Comparison of ENCODE assay signal across 14 cellular contexts in genomic region chr4:56389558-56389957, GRCh38. TPM values are rescaled to one million over a fixed set of nuclear protein-coding genes. Genes with fewer than 3 reads are reported as not detected.
DNase-seq lines count a peak whose midpoint lies in the region; ATAC-seq and TF ChIP-seq lines count a peak whose summit lies in the region.
"Had no signal": no experiment of that assay in that cellular context is flagged by ENCODE, and none has a peak within 500 bp of the region (broad histone marks: within the 10 kb centered on the region; RNA-seq: fewer than 3 reads in every experiment).

No MANE protein-coding gene starts in this region.

- H3K4me1 Mint-ChIP-seq in CD8-positive, alpha-beta T cell (ENCODE audit: low read depth) = peaks cover 43% of the 10 kb centered on the region
- H3K4me1 Mint-ChIP-seq in WTC11 (peaks cover 25% of the 10 kb centered on the region), memory B cell (peaks cover 19% of the 10 kb centered on the region)

- TF ChIP-seq CTCF in CD8-positive, alpha-beta T cell (IDR thresholded peaks at IDR 0.05) = no peak
- no peak for TF ChIP-seq CTCF in GM12865 (IDR thresholded peaks at IDR 0.05; ENCODE audit: insufficient read depth, low read depth, low read length, missing control alignments)
- TF ChIP-seq CTCF in WTC11 (IDR thresholded peaks at IDR 0.05) = no peak
- no peak for TF ChIP-seq CTCF in brain microvascular endothelial cell (IDR thresholded peaks at IDR 0.05; ENCODE audit: low read depth, low read length, missing control alignments)

- ATAC-seq in CD8-positive, alpha-beta T cell = no peak
- ATAC-seq in WTC11 (no peak), memory B cell (ENCODE audit: low read depth) (no peak), right cardiac atrium (no peak)

- no peaks in the 10 kb centered on the region for H3K27me3 Mint-ChIP-seq in CD8-positive, alpha-beta T cell (ENCODE audit: low read depth)
- H3K27me3 Mint-ChIP-seq in WTC11 (ENCODE audit: low read depth) (no peaks in the 10 kb centered on the region; the same call in 1 of the 2 replicates), memory B cell (no peaks in the 10 kb centered on the region)

- CTCF ChIA-PET in CD8-positive, alpha-beta T cell (lab: Charles Lee) = no interaction called here
- CTCF ChIA-PET in WTC11 (lab: Charles Lee) = no interaction called here

- peaks cover 21% of the 10 kb centered on the region for H3K36me3 Mint-ChIP-seq in CD8-positive, alpha-beta T cell
- H3K36me3 Mint-ChIP-seq in WTC11 (0 out of 2 replicates have a peak, but pooled peaks cover 4% of the 10 kb centered on the region), memory B cell (peaks cover 3% of the 10 kb centered on the region)

- H3K4me1 ChIP-seq in CD8-positive, alpha-beta T cell (ENCODE audit: insufficient read depth, low read length) = peaks cover 21% of the 10 kb centered on the region
- peaks cover 2% of the 10 kb centered on the region for H3K4me1 ChIP-seq in right cardiac atrium (ENCODE audit: control insufficient read depth, insufficient read depth, low read length)

- no peaks in the 10 kb centered on the region for H3K36me3 ChIP-seq in CD8-positive, alpha-beta T cell (ENCODE audit: insufficient read depth, low read length)
- no peaks in the 10 kb centered on the region for H3K36me3 ChIP-seq in brain microvascular endothelial cell (replicated peaks)
- H3K36me3 ChIP-seq: cardiac muscle cell, left ventricle myocardium inferior, sigmoid colon had no signal

- intact Hi-C loops in CD8-positive, alpha-beta T cell (cut with DNase I, micrococcal nuclease) = loop anchor here (1.0 to 10.0 kb wide), 8 partner anchors 78 to 1447 kb away; partner anchors contain the start of genes CEP135 (in 1 of the 2), CLOCK (in 1 of the 2), EXOC1 (in 1 of the 2) and REST (in 1 of the 2)
- intact Hi-C loops in right cardiac atrium (cut with DNase I) = no loop called here

- no peak overlapping the region for H3K4me3 ChIP-seq in CD8-positive, alpha-beta T cell (ENCODE audit: low read depth, low read length)
- H3K4me3 ChIP-seq in GM12865 (ENCODE audit: low read depth, low read length) (no peak overlapping the region), brain microvascular endothelial cell (ENCODE audit: low read depth, low read length) (no peak overlapping the region), right cardiac atrium (ENCODE audit: low read length) (no peak overlapping the region)
- H3K4me3 ChIP-seq: cardiac muscle cell, sigmoid colon had no signal

- in situ Hi-C loops in brain microvascular endothelial cell (cut with HindIII; ENCODE audit: low pct_ligation_motif_present, low sequenced_read_pairs) = no loop called here

- peak overlapping the region; percentile 33 for H3K4me3 Mint-ChIP-seq in CD8-positive, alpha-beta T cell
- H3K4me3 Mint-ChIP-seq in WTC11 (peak overlapping the region; percentile 88; the same call in 1 of the 2 replicates), memory B cell (no peak overlapping the region)

- 49% methylated on average over 1 of the region's 1 CpG for WGBS in right cardiac atrium

- DNase-seq in CD8-positive, alpha-beta T cell = no peak
- peak; percentile 9 for DNase-seq in GM12865 (ENCODE audit: low read depth)
- no peak for DNase-seq in WTC11 (ENCODE audit: low spot score)
- DNase-seq in memory B cell (ENCODE audit: low spot score in 2 of 2) = no peak
- no peak for DNase-seq in brain microvascular endothelial cell
- DNase-seq in right cardiac atrium = no peak
- DNase-seq in stimulated activated naive CD4-positive, alpha-beta T cell (lab: John Stamatoyannopoulos, UW) = no peak
- DNase-seq: activated CD4-positive, CD25-positive, alpha-beta regulatory T cell treated with anti-CD3 and anti-CD28 coated beads, Interleukin-2, amount 50 U/mL, for 72 hours; activated effector memory CD4-positive, alpha-beta T cell treated with Interleukin-2 at 50 U/mL for 16 hours; left ventricle myocardium inferior; sigmoid colon had no signal

- no peaks in the 10 kb centered on the region for H3K9me3 Mint-ChIP-seq in CD8-positive, alpha-beta T cell
- H3K9me3 Mint-ChIP-seq in WTC11 = no peaks in the 10 kb centered on the region
- H3K9me3 Mint-ChIP-seq in memory B cell = no peaks in the 10 kb centered on the region

- no peaks in the 10 kb centered on the region for H3K9me3 ChIP-seq in CD8-positive, alpha-beta T cell (ENCODE audit: low read length)
- no peaks in the 10 kb centered on the region for H3K9me3 ChIP-seq in right cardiac atrium (ENCODE audit: control insufficient read depth, low read length)
- H3K9me3 ChIP-seq: HAP-1, left ventricle myocardium inferior, sigmoid colon had no signal

- no peaks in the 10 kb centered on the region for H3K27me3 ChIP-seq in CD8-positive, alpha-beta T cell (ENCODE audit: insufficient read depth, low read length)
- no peaks in the 10 kb centered on the region for H3K27me3 ChIP-seq in brain microvascular endothelial cell (replicated peaks)
- no peaks in the 10 kb centered on the region for H3K27me3 ChIP-seq in right cardiac atrium (ENCODE audit: control insufficient read depth, insufficient read depth)
- H3K27me3 ChIP-seq: cardiac muscle cell, sigmoid colon had no signal

- H3K27ac ChIP-seq in CD8-positive, alpha-beta T cell (ENCODE audit: low read depth, low read length) = no peak overlapping the region
- H3K27ac ChIP-seq in brain microvascular endothelial cell (no peak overlapping the region), right cardiac atrium (ENCODE audit: low read length) (no peak overlapping the region)
- H3K27ac ChIP-seq: cardiac muscle cell, HL-60, left ventricle myocardium inferior had no signal

- POLR2A ChIA-PET in CD8-positive, alpha-beta T cell (lab: Charles Lee) = no interaction called here
- POLR2A ChIA-PET in WTC11 (lab: Charles Lee) = interaction anchor here (0.6 kb wide), 1 partner anchor 528 kb away, joined by 3 read pairs; no protein-coding TSS in a partner anchor

- H3K27ac Mint-ChIP-seq in CD8-positive, alpha-beta T cell = peak overlapping the region; percentile 60
- H3K27ac Mint-ChIP-seq in WTC11 (peak overlapping the region; percentile 64), memory B cell (peak overlapping the region; percentile 98)

TF ChIP-seq in WTC11, 78 proteins besides CTCF, POLR2A, EP300 and RAD21:
- TF ChIP-seq, protein P1, sequence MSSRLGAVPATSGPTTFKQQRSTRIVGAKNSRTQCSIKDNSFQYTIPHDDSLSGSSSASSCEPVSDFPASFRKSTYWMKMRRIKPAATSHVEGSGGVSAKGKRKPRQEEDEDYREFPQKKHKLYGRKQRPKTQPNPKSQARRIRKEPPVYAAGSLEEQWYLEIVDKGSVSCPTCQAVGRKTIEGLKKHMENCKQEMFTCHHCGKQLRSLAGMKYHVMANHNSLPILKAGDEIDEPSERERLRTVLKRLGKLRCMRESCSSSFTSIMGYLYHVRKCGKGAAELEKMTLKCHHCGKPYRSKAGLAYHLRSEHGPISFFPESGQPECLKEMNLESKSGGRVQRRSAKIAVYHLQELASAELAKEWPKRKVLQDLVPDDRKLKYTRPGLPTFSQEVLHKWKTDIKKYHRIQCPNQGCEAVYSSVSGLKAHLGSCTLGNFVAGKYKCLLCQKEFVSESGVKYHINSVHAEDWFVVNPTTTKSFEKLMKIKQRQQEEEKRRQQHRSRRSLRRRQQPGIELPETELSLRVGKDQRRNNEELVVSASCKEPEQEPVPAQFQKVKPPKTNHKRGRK (CRISPR knock-in tag; IDR thresholded peaks at IDR 0.05; ENCODE audit: borderline replicate concordance) = no peak
- TF ChIP-seq EMX1 (CRISPR knock-in tag; IDR thresholded peaks at IDR 0.05) (no peak), NFATC4 (CRISPR knock-in tag; IDR thresholded peaks at IDR 0.05) (no peak)
- TF ChIP-seq, protein P2, sequence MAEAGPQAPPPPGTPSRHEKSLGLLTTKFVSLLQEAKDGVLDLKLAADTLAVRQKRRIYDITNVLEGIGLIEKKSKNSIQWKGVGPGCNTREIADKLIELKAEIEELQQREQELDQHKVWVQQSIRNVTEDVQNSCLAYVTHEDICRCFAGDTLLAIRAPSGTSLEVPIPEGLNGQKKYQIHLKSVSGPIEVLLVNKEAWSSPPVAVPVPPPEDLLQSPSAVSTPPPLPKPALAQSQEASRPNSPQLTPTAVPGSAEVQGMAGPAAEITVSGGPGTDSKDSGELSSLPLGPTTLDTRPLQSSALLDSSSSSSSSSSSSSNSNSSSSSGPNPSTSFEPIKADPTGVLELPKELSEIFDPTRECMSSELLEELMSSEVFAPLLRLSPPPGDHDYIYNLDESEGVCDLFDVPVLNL (CRISPR knock-in tag; IDR thresholded peaks at IDR 0.05; ENCODE audit: borderline replicate concordance, low read depth) = no peak

RNA-seq across cellular contexts. Expression of gene AASDH, which starts 2.3 kb away (rescaled TPM):
- 1 to 10 TPM; 9.1 to 9.8 TPM for total RNA-seq in CD8-positive, alpha-beta T cell
- total RNA-seq in WTC11 (2021) = 12.6 to 15.6 TPM (median 14.6 TPM) in 3 replicates
- 1 to 10 TPM; 8.1 to 9.8 (median 8.5) TPM for total RNA-seq in right cardiac atrium
- 3.0 TPM for polyA plus RNA-seq in right cardiac atrium

RNA-seq across cellular contexts. Expression of gene PPAT, which starts 45.9 kb away (rescaled TPM):
- total RNA-seq in CD8-positive, alpha-beta T cell = 1 to 10 TPM; 6.9 to 7.0 TPM
- total RNA-seq in WTC11 (2021) (83.4 to 91.0 TPM (median 89.0 TPM) in 3 replicates), right cardiac atrium (1 to 10 TPM; 3.4 to 4.8 (median 4.4) TPM)
- 1.2 TPM for polyA plus RNA-seq in right cardiac atrium

RNA-seq across cellular contexts. Expression of gene PAICS, which starts 46.5 kb away (rescaled TPM):
- 10 to 100 TPM; 15.0 to 15.9 TPM for total RNA-seq in CD8-positive, alpha-beta T cell
- total RNA-seq in WTC11 (2021) (412 to 435 TPM (median 421 TPM) in 3 replicates), right cardiac atrium (10 to 100 TPM; 23.0 to 28.7 (median 25.5) TPM)
- polyA plus RNA-seq in right cardiac atrium = 23.9 TPM

Comparison
In these comparisons a context has a peak if more than half of its experiments do, and no peak if none do; other contexts are left out.
1. RNA of gene PPAT, which starts 45.9 kb away (total RNA-seq): 83.4 to 91.0 TPM in WTC11; 6.9 to 7.0 TPM in CD8-positive, alpha-beta T cell and 3.4 to 4.8 TPM in right cardiac atrium; every median in the first group is over 10 times any median in the second.
2. RNA of gene PAICS, which starts 46.5 kb away (total RNA-seq): 412 to 435 TPM in WTC11; 23.0 to 28.7 TPM in right cardiac atrium and 15.0 to 15.9 TPM in CD8-positive, alpha-beta T cell; every median in the first group is over 10 times any median in the second.
3. intact Hi-C loops: an anchor here in CD8-positive, alpha-beta T cell (1.0 to 10.0 kb wide); none called in right cardiac atrium.
4. Peak in every context shown above with its lines, with median percentiles within 50 percentile points of each other: H3K27ac Mint-ChIP-seq.